8 cellular contexts compared by ENCODE assay signal in genomic region chr19:34676697-34677385, GRCh38. TPM values are rescaled to one million over a fixed set of nuclear protein-coding genes. Genes with fewer than 3 reads are reported as not detected.
DNase-seq lines count a peak whose midpoint lies in the region; ATAC-seq and TF ChIP-seq lines count a peak whose summit lies in the region.

TSS of gene SCGB2B2 (minus strand) at chr19:34677159. CDS start at chr19:34594563, 82,596 bp downstream.

- H3K4me3 Mint-ChIP-seq in CD14-positive monocyte (peak within 1 kb of the TSS; percentile 96 to 99), naive B cell (peak within 1 kb of the TSS; percentile 91 to 100 (median 98))

- WGBS in esophagus, 2 donors = 5% methylated on average over 26 of the region's 26 CpGs

- H3K36me3 Mint-ChIP-seq in CD14-positive monocyte (peaks cover 34 to 40% of the 10 kb centered on the region in 2 donors), naive B cell (peaks cover 28 to 37% of the 10 kb centered on the region in 2 donors)

- ATAC-seq in HG03280 (IDR thresholded peaks at IDR 0.05; ENCODE audit: unreplicated experiment) = peak; percentile 49
- peak; percentile 68 for ATAC-seq in naive B cell (ENCODE audit: low read depth in 2 of 2)
- peak; percentile 83 for ATAC-seq in upper lobe of right lung

- H3K36me3 ChIP-seq in esophagus (ENCODE audit: control insufficient read depth in 2 of 2, insufficient read depth in 2 of 2, low read length in 1 of 2) (peaks cover 7 to 10% of the 10 kb centered on the region in 2 donors), upper lobe of right lung (peaks cover 25% of the 10 kb centered on the region)

- peaks cover 5 to 26% (median 19%) of the 10 kb centered on the region in 3 donors for H3K27me3 Mint-ChIP-seq in CD14-positive monocyte (ENCODE audit: low read depth in 3 of 3)
- H3K27me3 Mint-ChIP-seq in naive B cell = peaks cover 0 to 32% (median 31%) of the 10 kb centered on the region in 3 donors

- H3K27me3 ChIP-seq in esophagus (ENCODE audit: control insufficient read depth in 1 of 2, insufficient read depth in 2 of 2, low read length in 2 of 2) (no peaks in the 10 kb centered on the region), upper lobe of right lung (no peaks in the 10 kb centered on the region)

- H3K27ac Mint-ChIP-seq in CD14-positive monocyte (peak within 1 kb of the TSS; percentile 95 to 100 (median 99)), naive B cell (peak within 1 kb of the TSS; percentile 95 to 99 (median 98))

- H3K4me1 Mint-ChIP-seq in CD14-positive monocyte = peaks cover 16% of the 10 kb centered on the region
- H3K4me1 Mint-ChIP-seq in naive B cell = peaks cover 17 to 36% (median 17%) of the 10 kb centered on the region in 3 donors

- no peaks in the 10 kb centered on the region for H3K4me1 ChIP-seq in esophagus (ENCODE audit: control insufficient read depth in 2 of 2, insufficient read depth in 2 of 2, low read length in 1 of 2)
- peaks cover 14% of the 10 kb centered on the region for H3K4me1 ChIP-seq in upper lobe of right lung

- TF ChIP-seq CTCF in CD14-positive monocyte (IDR thresholded peaks at IDR 0.05) (peak; percentile 17), upper lobe of right lung (IDR thresholded peaks at IDR 0.05) (no peak)

- peak within 1 kb of the TSS; percentile 94 to 99 for H3K27ac ChIP-seq in esophagus (ENCODE audit: low read depth in 2 of 2, low read length in 1 of 2)
- peak within 1 kb of the TSS; percentile 100 for H3K27ac ChIP-seq in upper lobe of right lung

- peaks cover 26 to 76% (median 56%) of the 10 kb centered on the region in 7 donors for H3K9me3 Mint-ChIP-seq in CD14-positive monocyte
- H3K9me3 Mint-ChIP-seq in naive B cell = peaks cover 0 to 7% (median 5%) of the 10 kb centered on the region in 7 donors

- intact Hi-C loops in CD14-positive monocyte (cut with micrococcal nuclease) = loop anchor here (5.0 to 10.0 kb wide), 5 partner anchors 55 to 1538 kb away; partner anchors contain the start of genes IGFLR1 (in 1 of the 2), LIN37 (in 1 of the 2), LSM14A (in 1 of the 2) and PSENEN (in 1 of the 2)
- intact Hi-C loops in upper lobe of right lung (cut with DNase I) = no loop called here

- H3K9me3 ChIP-seq in esophagus (ENCODE audit: control insufficient read depth in 2 of 2, insufficient read depth in 1 of 2, low read depth in 1 of 2, low read length in 1 of 2) = peaks cover 3 to 6% of the 10 kb centered on the region in 2 donors
- H3K9me3 ChIP-seq in upper lobe of right lung = peaks cover 13% of the 10 kb centered on the region

- DNase-seq in CD14-positive monocyte (ENCODE audit: low spot score) (peak; percentile 61), GM19238 (ENCODE audit: insufficient read length, low spot score) (peak; percentile 56), NCI-H345 treated with DMSO at 0.1 percent for 48 hours (lab: John Stamatoyannopoulos, UW; ENCODE audit: unreplicated experiment) (peak; percentile 100), naive B cell (no peak), upper lobe of right lung (no peak)
- peak; percentile 76 for DNase-seq in activated CD4-positive, alpha-beta T cell treated with anti-CD3 and anti-CD28 coated beads, Interleukin-2, amount 50 U/mL, for 1 hour

- H3K4me3 ChIP-seq in esophagus (ENCODE audit: low read depth in 1 of 2, low read length in 2 of 2) = peak within 1 kb of the TSS; percentile 66 to 89
- H3K4me3 ChIP-seq in upper lobe of right lung = peak within 1 kb of the TSS; percentile 85

RNA-seq across cellular contexts. Expression of gene SCGB2B2, which starts in this region (rescaled TPM):
- not detected for polyA plus RNA-seq in CD14-positive monocyte
- under 1 TPM; 0.04 to 0.16 TPM for polyA plus RNA-seq in esophagus
- not detected for polyA plus RNA-seq in naive B cell (ENCODE audit: low read depth in 6 of 6)
- total RNA-seq in upper lobe of right lung = 0.58 TPM

Comparison
In these comparisons a context has a peak if more than half of its experiments do, and no peak if none do; other contexts are left out.
1. Peak in DNase-seq in CD14-positive monocyte; RNA of the gene not detected or under 1 TPM.
2. Peak in ATAC-seq in naive B cell; RNA of the gene not detected or under 1 TPM.
3. Peak in ATAC-seq, H3K4me3 ChIP-seq and H3K27ac ChIP-seq in upper lobe of right lung; RNA of the gene not detected or under 1 TPM.
4. DNase-seq: peak in GM19238 (single experiment), NCI-H345 treated with DMSO at 0.1 percent for 48 hours (single experiment) and activated CD4-positive, alpha-beta T cell treated with anti-CD3 and anti-CD28 coated beads, Interleukin-2, amount 50 U/mL, for 1 hour (single experiment); none in naive B cell (single experiment) and upper lobe of right lung (single experiment).
5. Peak in every context shown above with its lines, with median percentiles within 50 percentile points of each other: ATAC-seq.